Comparison of ENCODE assay signal across 17 cellular contexts in the genomic region with DNA sequence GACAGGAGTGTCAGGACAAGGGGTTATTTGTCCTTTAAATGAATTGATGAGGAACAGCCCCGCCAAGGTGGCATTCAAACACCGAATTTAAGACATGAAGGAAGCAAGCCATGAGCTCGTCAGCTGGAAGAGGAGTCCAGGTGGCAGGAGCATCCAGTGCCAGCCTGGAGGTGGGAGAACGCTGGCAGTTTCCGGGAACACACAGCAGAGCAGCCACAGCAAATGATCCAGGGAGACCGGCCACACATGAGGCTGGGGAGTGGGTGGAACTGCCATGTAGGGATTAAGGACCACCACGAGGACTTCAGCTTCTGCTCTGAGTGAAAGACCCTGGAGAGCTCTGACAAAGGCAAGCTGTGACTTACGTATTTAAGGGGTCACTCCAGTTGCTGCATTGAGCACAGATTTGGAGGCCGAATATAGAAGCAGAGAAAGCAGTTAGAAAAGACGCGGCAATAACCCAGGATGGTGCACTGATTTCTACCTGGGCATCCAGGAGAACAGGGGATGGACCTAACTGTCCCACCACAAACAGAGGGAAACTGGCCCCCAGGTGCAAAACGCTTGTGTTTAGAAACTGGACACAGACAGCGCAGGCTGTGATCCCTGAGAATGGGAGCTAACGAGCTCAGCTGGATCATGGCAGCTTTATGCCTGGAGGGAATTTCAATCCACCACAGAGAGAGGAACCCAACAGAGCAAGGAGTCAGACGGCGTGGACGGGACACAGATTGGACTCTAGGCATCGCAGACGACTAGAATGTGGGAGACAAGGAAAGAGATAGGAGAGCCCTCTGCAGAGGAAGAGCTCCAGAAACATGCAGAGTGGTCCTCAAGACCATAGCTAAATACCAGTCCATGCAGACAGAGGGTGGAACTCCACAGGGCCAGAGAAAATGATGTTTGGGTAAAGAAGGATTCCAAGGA. TPM values are rescaled to one million over a fixed set of nuclear protein-coding genes. Genes with fewer than 3 reads are reported as not detected.
"Had no signal": no experiment of that assay in that cellular context is flagged by ENCODE, and none has a peak within 500 bp of the region (broad histone marks: within the 10 kb centered on the region; RNA-seq: fewer than 3 reads in every experiment).

No MANE protein-coding gene starts in this region.

RNA-seq across cellular contexts. Expression of gene OBP2B, which starts 9.3 kb away (rescaled TPM):
- total RNA-seq: activated CD4-positive, alpha-beta memory T cell treated with anti-CD3 and anti-CD28 coated beads, Interleukin-2, amount 10 ng/mL, durations not matched to agents 7 days and 5 days; activated CD4-positive, alpha-beta T cell treated with anti-CD3 and anti-CD28 coated beads, Interleukin-2, amount 10 ng/mL, durations not matched to agents 7 days and 5 days; activated naive CD4-positive, alpha-beta T cell treated with anti-CD3 and anti-CD28 coated beads for 36 hours; activated naive CD4-positive, alpha-beta T cell treated with anti-CD3 and anti-CD28 coated beads, Interleukin-2, amount 50 U/mL, for 72 hours; activated naive CD8-positive, alpha-beta T cell treated with anti-CD3 and anti-CD28 coated beads, Interleukin-2, amount 10 ng/mL, durations not matched to agents 7 days and 5 days; activated T-helper 1 cell treated with anti-CD3 and anti-CD28 coated beads, Interleukin-12 subunit alpha, Interleukin-12 subunit beta, Interleukin-2, Interleukin-4 antibody, amounts not matched to agents 30 ng/mL and 10 ng/mL and 1 ng/mL, durations not matched to agents 14 hours and 24 hours and 36 hours; activated T-helper 2 cell treated with anti-CD3 and anti-CD28 coated beads, Interferon-gamma antibody, Interleukin-2, Interleukin-4, amounts not matched to agents 10 μg/mL and 5 μg/mL and 100 μg/mL, durations not matched to agents 14 hours and 24 hours and 36 hours; ascending aorta; cardiac muscle cell; cerebellum; dorsolateral prefrontal cortex; esophagus muscularis mucosa; foreskin keratinocyte; gastrocnemius medialis; T-cell; T-helper 2 cell treated with Interferon-gamma antibody and Interleukin-4, amounts not matched to agents 100 ng/mL and 5 ng/mL, for 36 hours; WTC11 had no signal
- polyA plus RNA-seq: foreskin keratinocyte had no signal

RNA-seq across cellular contexts. Expression of gene ABO, which starts 56.7 kb away (rescaled TPM):
- total RNA-seq: activated naive CD4-positive, alpha-beta T cell treated with anti-CD3 and anti-CD28 coated beads for 36 hours; activated naive CD4-positive, alpha-beta T cell treated with anti-CD3 and anti-CD28 coated beads, Interleukin-2, amount 50 U/mL, for 72 hours; activated naive CD8-positive, alpha-beta T cell treated with anti-CD3 and anti-CD28 coated beads, Interleukin-2, amount 10 ng/mL, durations not matched to agents 7 days and 5 days; foreskin keratinocyte had no signal
- polyA plus RNA-seq: cardiac muscle cell, foreskin keratinocyte had no signal
